In genomic region chr18:45671366-45671765, GRCh38 we compare ENCODE assay signal across 2 cellular contexts.
TF ChIP-seq lines count a peak whose summit lies in the region.

No MANE protein-coding gene starts in this region.

TF ChIP-seq in SK-N-SH treated with all-trans-retinoic acid at 6 μM for 48 hours, 23 proteins besides CTCF, POLR2A, EP300 and RAD21 (continued from another document):
- no peak for TF ChIP-seq PATZ1 (CRISPR knock-in tag; IDR thresholded peaks at IDR 0.05; ENCODE audit: borderline replicate concordance)
- TF ChIP-seq BACH2 (CRISPR knock-in tag; IDR thresholded peaks at IDR 0.05; ENCODE audit: borderline replicate concordance): no peak
- TF ChIP-seq GLIS3 (CRISPR knock-in tag; IDR thresholded peaks at IDR 0.05): no peak
- TF ChIP-seq OSR1 (CRISPR knock-in tag; IDR thresholded peaks at IDR 0.05): no peak
- TF ChIP-seq POU6F1 (CRISPR knock-in tag; IDR thresholded peaks at IDR 0.05; ENCODE audit: borderline replicate concordance, low read depth): no peak
- TF ChIP-seq TOX (CRISPR knock-in tag; IDR thresholded peaks at IDR 0.05; ENCODE audit: borderline replicate concordance): no peak
- no peak for TF ChIP-seq ESRRG (CRISPR knock-in tag; IDR thresholded peaks at IDR 0.05)
- no peak for TF ChIP-seq ZNF70 (CRISPR knock-in tag; IDR thresholded peaks at IDR 0.05)
- TF ChIP-seq RARB (CRISPR knock-in tag; IDR thresholded peaks at IDR 0.05): no peak
- TF ChIP-seq ARNTL (CRISPR knock-in tag; IDR thresholded peaks at IDR 0.05; ENCODE audit: borderline replicate concordance, low read depth): no peak
- TF ChIP-seq PPARA (CRISPR knock-in tag; IDR thresholded peaks at IDR 0.05; ENCODE audit: borderline replicate concordance): no peak
- TF ChIP-seq ISL1 (CRISPR knock-in tag; IDR thresholded peaks at IDR 0.05): no peak
- no peak for TF ChIP-seq CREB5 (CRISPR knock-in tag; IDR thresholded peaks at IDR 0.05; ENCODE audit: low read depth)
- no peak for TF ChIP-seq ZFP30 (CRISPR knock-in tag; IDR thresholded peaks at IDR 0.05)

TF ChIP-seq in SK-N-SH, 30 proteins besides CTCF, POLR2A, EP300 and RAD21 (continued from another document):
- no peak for TF ChIP-seq IRF3 (IDR thresholded peaks at IDR 0.05; ENCODE audit: low read depth, low read length)
- TF ChIP-seq FOXM1 (IDR thresholded peaks at IDR 0.05; ENCODE audit: low read depth): no peak
- no peak for TF ChIP-seq MAX (IDR thresholded peaks at IDR 0.05; ENCODE audit: low read depth)
- TF ChIP-seq USF2 (IDR thresholded peaks at IDR 0.05; ENCODE audit: borderline replicate concordance, low read depth, low read length): no peak
- no peak for TF ChIP-seq ZBTB33 (IDR thresholded peaks at IDR 0.05; ENCODE audit: borderline replicate concordance, low read depth)
- no peak for TF ChIP-seq JUND (IDR thresholded peaks at IDR 0.05)
- no peak for TF ChIP-seq MXI1 (IDR thresholded peaks at IDR 0.05; ENCODE audit: low read depth, low read length)
- no peak for TF ChIP-seq TAF1 (IDR thresholded peaks at IDR 0.05; ENCODE audit: borderline replicate concordance, low read depth, low read length)
- no peak for TF ChIP-seq GABPA (IDR thresholded peaks at IDR 0.05; ENCODE audit: low read depth)
- no peak for TF ChIP-seq FOXJ3 (CRISPR knock-in tag; IDR thresholded peaks at IDR 0.05)
- no peak for TF ChIP-seq RCOR1 (IDR thresholded peaks at IDR 0.05; ENCODE audit: low read length)
- no peak for TF ChIP-seq NFIC (IDR thresholded peaks at IDR 0.05; ENCODE audit: borderline replicate concordance)
- TF ChIP-seq TCF12 (IDR thresholded peaks at IDR 0.05): no peak
- TF ChIP-seq POLR2AphosphoS5 (IDR thresholded peaks at IDR 0.05; ENCODE audit: low read depth, low read length): no peak
- no peak for TF ChIP-seq CHD2 (IDR thresholded peaks at IDR 0.05; ENCODE audit: low read length, partially characterized antibody)
